In the genomic region with DNA sequence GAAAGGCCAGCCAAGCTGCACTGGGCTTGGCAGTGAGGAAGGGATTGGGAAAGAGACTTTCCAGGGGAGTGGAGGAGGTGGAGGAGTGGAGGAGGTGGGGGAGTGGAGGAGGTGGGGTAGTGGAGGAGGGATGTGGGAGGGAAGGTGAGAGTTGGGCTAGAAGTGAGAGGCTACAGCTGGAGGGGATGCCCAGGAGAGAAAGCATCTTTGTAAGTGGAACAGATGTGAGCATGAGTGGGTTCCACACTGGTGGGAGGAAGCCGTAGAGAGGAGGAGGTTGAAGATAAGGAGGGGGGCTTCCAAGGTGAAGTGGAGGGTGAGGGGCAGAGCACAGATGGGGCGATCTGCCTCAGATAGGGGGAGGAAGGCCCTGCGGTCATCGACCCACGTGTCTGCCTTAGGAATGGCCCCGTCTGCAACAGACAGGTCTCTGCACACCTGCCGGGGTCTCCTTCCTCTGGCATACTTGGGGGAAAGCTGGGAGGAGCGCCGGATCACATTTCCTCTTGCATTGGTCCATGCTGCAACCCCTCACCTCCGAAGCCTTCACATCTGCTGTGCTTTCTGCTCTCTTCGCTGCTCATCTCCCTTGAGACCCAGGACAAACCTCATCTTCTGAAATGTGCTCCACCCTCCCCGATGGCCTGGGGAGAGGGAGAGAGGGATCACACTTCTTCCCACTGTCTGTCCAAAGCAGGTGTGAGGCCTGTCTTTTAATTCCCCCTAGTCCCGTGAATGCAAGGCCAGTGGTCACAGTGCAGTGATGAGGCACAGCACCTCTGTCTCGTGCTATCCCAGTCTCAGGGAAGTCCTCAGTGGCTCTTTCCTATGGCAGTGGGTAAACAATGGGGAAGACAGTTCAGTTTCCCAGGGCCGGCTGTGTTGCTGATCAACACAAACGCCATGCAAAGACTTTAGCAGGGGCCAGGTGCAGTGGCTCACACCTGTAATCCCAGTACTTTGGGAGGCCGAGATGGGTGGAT, we compare ENCODE assay signal across 9 cellular contexts. TPM values are rescaled to one million over a fixed set of nuclear protein-coding genes. Genes with fewer than 3 reads are reported as not detected.
DNase-seq lines count a peak whose midpoint lies in the region; ATAC-seq, FAIRE-seq and TF ChIP-seq lines count a peak whose summit lies in the region.
"Had no signal": no experiment of that assay in that cellular context is flagged by ENCODE, and none has a peak within 500 bp of the region (broad histone marks: within the 10 kb centered on the region; RNA-seq: fewer than 3 reads in every experiment).

No MANE protein-coding gene starts in this region.

- peak; percentile 96 for FAIRE-seq in GM12892 (lab: Jason Lieb, UNC)

- no peaks in the 10 kb centered on the region for H3K27me3 Mint-ChIP-seq in CD4-positive, alpha-beta T cell
- H3K27me3 Mint-ChIP-seq in activated T-helper 1 cell treated with anti-CD3 and anti-CD28 coated beads, Interleukin-12 subunit alpha, Interleukin-12 subunit beta, Interleukin-2, Interleukin-4 antibody, amounts not matched to agents 30 ng/mL and 10 ng/mL and 1 ng/mL, durations not matched to agents 14 hours and 24 hours and 36 hours (ENCODE audit: insufficient read depth), result peaks cover 34% of the 10 kb centered on the region

- no peak for TF ChIP-seq CTCF in CD4-positive, alpha-beta T cell (IDR thresholded peaks at IDR 0.05)
- no peak for TF ChIP-seq CTCF in right lobe of liver (IDR thresholded peaks at IDR 0.05)

- no peak overlapping the region for H3K4me3 ChIP-seq in right lobe of liver

- 47% methylated on average over 3 of the region's 17 CpGs for WGBS in right lobe of liver (ENCODE audit: insufficient coverage, low coverage, low lambda C conversion rate, missing lambda C conversion rate)

- H3K4me3 Mint-ChIP-seq in CD4-positive, alpha-beta T cell, result peak overlapping the region; percentile 15
- H3K4me3 Mint-ChIP-seq in activated T-helper 1 cell treated with anti-CD3 and anti-CD28 coated beads, Interleukin-12 subunit alpha, Interleukin-12 subunit beta, Interleukin-2, Interleukin-4 antibody, amounts not matched to agents 30 ng/mL and 10 ng/mL and 1 ng/mL, durations not matched to agents 14 hours and 24 hours and 36 hours, result no peak overlapping the region

- no peak overlapping the region for H3K27ac ChIP-seq in CD4-positive, alpha-beta T cell (ENCODE audit: low read depth, low read length)
- H3K27ac ChIP-seq in right lobe of liver, result no peak overlapping the region

- no peaks in the 10 kb centered on the region for H3K36me3 ChIP-seq in right lobe of liver

- no peaks in the 10 kb centered on the region for H3K36me3 Mint-ChIP-seq in CD4-positive, alpha-beta T cell (ENCODE audit: low read depth)
- H3K36me3 Mint-ChIP-seq in activated T-helper 1 cell treated with anti-CD3 and anti-CD28 coated beads, Interleukin-12 subunit alpha, Interleukin-12 subunit beta, Interleukin-2, Interleukin-4 antibody, amounts not matched to agents 30 ng/mL and 10 ng/mL and 1 ng/mL, durations not matched to agents 14 hours and 24 hours and 36 hours (ENCODE audit: low read depth), result peaks cover 4% of the 10 kb centered on the region

- no peaks in the 10 kb centered on the region for H3K4me1 ChIP-seq in right lobe of liver

- POLR2A ChIA-PET in CD4-positive, alpha-beta T cell (lab: Charles Lee), result no interaction called here

- peaks cover 5% of the 10 kb centered on the region for H3K9me3 ChIP-seq in CD4-positive, alpha-beta T cell (ENCODE audit: control insufficient read depth, low read length)
- no peaks in the 10 kb centered on the region for H3K9me3 ChIP-seq in right lobe of liver

- H3K9me3 Mint-ChIP-seq in CD4-positive, alpha-beta T cell, result peaks cover 4% of the 10 kb centered on the region
- peaks cover 7% of the 10 kb centered on the region for H3K9me3 Mint-ChIP-seq in activated T-helper 1 cell treated with anti-CD3 and anti-CD28 coated beads, Interleukin-12 subunit alpha, Interleukin-12 subunit beta, Interleukin-2, Interleukin-4 antibody, amounts not matched to agents 30 ng/mL and 10 ng/mL and 1 ng/mL, durations not matched to agents 14 hours and 24 hours and 36 hours

- CTCF ChIA-PET in CD4-positive, alpha-beta T cell (lab: Charles Lee), result no interaction called here

- TF ChIP-seq POLR2A in GM12892 (IDR thresholded peaks at IDR 0.05; ENCODE audit: low read depth, low read length) (no peak), right lobe of liver (IDR thresholded peaks at IDR 0.05) (no peak)

- intact Hi-C loops in CD4-positive, alpha-beta T cell (cut with DNase I, micrococcal nuclease), result loop anchor here in 1 of 2 experiments (5.0 kb wide), 1 partner anchor 33 kb away; no protein-coding TSS in a partner anchor
- intact Hi-C loops in activated T-helper 1 cell treated with anti-CD3 and anti-CD28 coated beads, Interleukin-12 subunit alpha, Interleukin-12 subunit beta, Interleukin-2, Interleukin-4 antibody, amounts not matched to agents 30 ng/mL and 10 ng/mL and 1 ng/mL, durations not matched to agents 14 hours and 24 hours and 36 hours (cut with micrococcal nuclease), result no loop called here
- intact Hi-C loops in right lobe of liver (cut with DNase I), result no loop called here

- H3K27me3 ChIP-seq in CD4-positive, alpha-beta T cell (ENCODE audit: control insufficient read depth, insufficient read depth, low read length), result no peaks in the 10 kb centered on the region
- no peaks in the 10 kb centered on the region for H3K27me3 ChIP-seq in right lobe of liver

- no peak for ATAC-seq in CD4-positive, alpha-beta T cell (ENCODE audit: poor library complexity)
- ATAC-seq in right lobe of liver (peak; percentile 50 to 91 (median 69)), HG03460 (IDR thresholded peaks at IDR 0.05; ENCODE audit: unreplicated experiment) (no peak)

- no peak for DNase-seq in CD4-positive, alpha-beta T cell
- DNase-seq in GM12892 (ENCODE audit: insufficient read length) (no peak), right lobe of liver (no peak), SHP77 treated with DMSO at 0.1 percent for 48 hours (lab: John Stamatoyannopoulos, UW) (no peak), amniotic stem cell (lab: John Stamatoyannopoulos, UW) (no peak), NCI-H1694 (lab: John Stamatoyannopoulos, UW) (no peak)
- no peak for DNase-seq in activated T-helper 1 cell treated with anti-CD3 and anti-CD28 coated beads, Interleukin-12 subunit alpha, Interleukin-12 subunit beta, Interleukin-2, Interleukin-4 antibody, amounts not matched to agents 30 ng/mL and 10 ng/mL and 1 ng/mL, durations not matched to agents 14 hours and 24 hours and 36 hours (ENCODE audit: low spot score)
- DNase-seq: T1000 had no signal

- H3K4me1 Mint-ChIP-seq in CD4-positive, alpha-beta T cell (ENCODE audit: low read depth), result peaks cover 13% of the 10 kb centered on the region
- peaks cover 14% of the 10 kb centered on the region for H3K4me1 Mint-ChIP-seq in activated T-helper 1 cell treated with anti-CD3 and anti-CD28 coated beads, Interleukin-12 subunit alpha, Interleukin-12 subunit beta, Interleukin-2, Interleukin-4 antibody, amounts not matched to agents 30 ng/mL and 10 ng/mL and 1 ng/mL, durations not matched to agents 14 hours and 24 hours and 36 hours (ENCODE audit: low read depth)

- H3K27ac Mint-ChIP-seq in CD4-positive, alpha-beta T cell, result no peak overlapping the region
- H3K27ac Mint-ChIP-seq in activated T-helper 1 cell treated with anti-CD3 and anti-CD28 coated beads, Interleukin-12 subunit alpha, Interleukin-12 subunit beta, Interleukin-2, Interleukin-4 antibody, amounts not matched to agents 30 ng/mL and 10 ng/mL and 1 ng/mL, durations not matched to agents 14 hours and 24 hours and 36 hours, result peak overlapping the region; percentile 54

RNA-seq across cellular contexts. Expression of gene SNX9, which starts 48.6 kb away (rescaled TPM):
- total RNA-seq in CD4-positive, alpha-beta T cell, result 10 to 100 TPM; 46.6 to 48.5 TPM
- 7.8 TPM for polyA plus RNA-seq in GM12892 (2012; ENCODE audit: missing spikeins)
- 53.4 TPM in 2 replicates for total RNA-seq in activated T-helper 1 cell treated with anti-CD3 and anti-CD28 coated beads, Interleukin-12 subunit alpha, Interleukin-12 subunit beta, Interleukin-2, Interleukin-4 antibody, amounts not matched to agents 30 ng/mL and 10 ng/mL and 1 ng/mL, durations not matched to agents 14 hours and 24 hours and 36 hours
- total RNA-seq in right lobe of liver, result 10 to 100 TPM; 24.6 to 38.0 (median 29.3) TPM

Comparison
In these comparisons a context has a peak if more than half of its experiments do, and no peak if none do; other contexts are left out.
1. ATAC-seq: peak in right lobe of liver (4 of 4); none in CD4-positive, alpha-beta T cell (single experiment) and HG03460 (single experiment).